8 cellular contexts compared by ENCODE assay signal in the genomic region with DNA sequence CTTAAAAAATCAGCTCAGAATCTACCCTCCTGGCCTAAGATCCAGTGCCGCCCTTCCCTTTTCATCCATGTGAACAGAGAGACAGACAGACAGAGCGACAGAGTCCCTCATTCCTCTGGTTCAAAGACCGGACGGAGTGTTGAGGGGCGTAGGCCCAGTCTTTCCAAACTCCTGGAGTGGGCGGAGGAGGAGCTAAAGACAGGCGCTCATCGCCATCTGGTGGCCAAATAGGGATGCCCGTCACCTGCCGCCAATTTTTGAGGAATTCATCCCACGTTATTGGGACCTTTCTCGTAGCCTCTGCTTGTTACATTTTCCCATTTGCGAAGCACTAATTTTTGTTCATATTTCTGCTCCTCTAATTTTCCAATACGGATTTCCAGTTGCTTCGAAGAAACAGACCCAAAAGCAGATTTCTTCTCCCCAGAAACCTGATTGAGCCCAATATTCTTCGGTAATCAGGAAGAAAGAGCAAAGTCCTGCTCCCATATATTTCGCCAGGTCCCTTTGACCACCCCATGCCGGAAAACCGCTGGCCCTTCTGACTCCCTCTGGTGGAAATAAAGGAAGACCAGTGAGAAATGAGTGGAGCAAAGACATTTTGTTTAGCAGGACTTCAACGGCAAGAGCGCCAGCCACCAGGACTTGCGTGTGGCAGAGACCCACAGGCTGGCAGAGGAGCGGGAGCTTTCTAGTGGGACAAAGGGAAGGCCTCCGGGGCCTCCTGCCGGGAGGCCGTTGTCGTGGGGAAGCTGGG.
DNase-seq lines count a peak whose midpoint lies in the region; ATAC-seq and TF ChIP-seq lines count a peak whose summit lies in the region.

No MANE protein-coding gene starts in this region.

- H3K27me3 ChIP-seq in right lobe of liver, result no peaks in the 10 kb centered on the region

- H3K36me3 ChIP-seq in right lobe of liver, result no peaks in the 10 kb centered on the region

- 20% methylated on average over 23 of the region's 27 CpGs for WGBS in right lobe of liver (ENCODE audit: insufficient coverage, low coverage, low lambda C conversion rate, missing lambda C conversion rate)

- intact Hi-C loops in right lobe of liver (cut with DNase I), result loop anchor here (5.0 to 10.0 kb wide), 2 partner anchors 82 to 90 kb away; a partner anchor contains a TSS

- no peaks in the 10 kb centered on the region for H3K9me3 ChIP-seq in right lobe of liver

- peak; percentile 87 for TF ChIP-seq CTCF in GM12864 (IDR thresholded peaks at IDR 0.05; ENCODE audit: low read depth, low read length, missing control alignments)
- peak; percentile 79 to 92 (median 89) for TF ChIP-seq CTCF in right lobe of liver (IDR thresholded peaks at IDR 0.05)

- H3K4me3 ChIP-seq in GM12864 (ENCODE audit: low read depth, low read length) (no peak overlapping the region), right lobe of liver (no peak overlapping the region)

- ATAC-seq in HG03354 (IDR thresholded peaks at IDR 0.05; ENCODE audit: poor library complexity, severe bottlenecking, unreplicated experiment) (peak; percentile 56), right lobe of liver (peak; percentile 75 to 81 (median 80)), HG03159 (IDR thresholded peaks at IDR 0.05; ENCODE audit: unreplicated experiment) (no peak)

- TF ChIP-seq POLR2A in right lobe of liver (IDR thresholded peaks at IDR 0.05), result no peak

- DNase-seq in GM12864 (ENCODE audit: low read depth) (peak; percentile 27), NCI-H526 treated with DMSO at 0.1 percent for 48 hours (lab: John Stamatoyannopoulos, UW) (peak; percentile 70), dermis blood vessel endothelial cell (peak; percentile 88), right lobe of liver (peak; percentile 77 to 80 (median 78))
- DNase-seq in activated CD4-positive, alpha-beta T cell treated with anti-CD3 and anti-CD28 coated beads, Interleukin-2, amount 50 U/mL, for 1 hour, result peak; percentile 44
- peak; percentile 62 to 63 for DNase-seq in stimulated activated CD4-positive, alpha-beta T cell treated with anti-CD3 and anti-CD28 coated beads, Interleukin-4, amount 100 ng/mL, for 4 hours

- peaks cover 0 to 10% (median 5%) of the 10 kb centered on the region in 4 donors for H3K4me1 ChIP-seq in right lobe of liver

- no peak overlapping the region for H3K27ac ChIP-seq in right lobe of liver

Comparison
In these comparisons a context has a peak if more than half of its experiments do, and no peak if none do; other contexts are left out.
1. DNase-seq: peak in every context shown above with its lines; median percentile 88 in dermis blood vessel endothelial cell; 78 in right lobe of liver; 70 in NCI-H526 treated with DMSO at 0.1 percent for 48 hours; 62 in stimulated activated CD4-positive, alpha-beta T cell treated with anti-CD3 and anti-CD28 coated beads, Interleukin-4, amount 100 ng/mL, for 4 hours; 44 in activated CD4-positive, alpha-beta T cell treated with anti-CD3 and anti-CD28 coated beads, Interleukin-2, amount 50 U/mL, for 1 hour; 27 in GM12864.